In the genomic region with DNA sequence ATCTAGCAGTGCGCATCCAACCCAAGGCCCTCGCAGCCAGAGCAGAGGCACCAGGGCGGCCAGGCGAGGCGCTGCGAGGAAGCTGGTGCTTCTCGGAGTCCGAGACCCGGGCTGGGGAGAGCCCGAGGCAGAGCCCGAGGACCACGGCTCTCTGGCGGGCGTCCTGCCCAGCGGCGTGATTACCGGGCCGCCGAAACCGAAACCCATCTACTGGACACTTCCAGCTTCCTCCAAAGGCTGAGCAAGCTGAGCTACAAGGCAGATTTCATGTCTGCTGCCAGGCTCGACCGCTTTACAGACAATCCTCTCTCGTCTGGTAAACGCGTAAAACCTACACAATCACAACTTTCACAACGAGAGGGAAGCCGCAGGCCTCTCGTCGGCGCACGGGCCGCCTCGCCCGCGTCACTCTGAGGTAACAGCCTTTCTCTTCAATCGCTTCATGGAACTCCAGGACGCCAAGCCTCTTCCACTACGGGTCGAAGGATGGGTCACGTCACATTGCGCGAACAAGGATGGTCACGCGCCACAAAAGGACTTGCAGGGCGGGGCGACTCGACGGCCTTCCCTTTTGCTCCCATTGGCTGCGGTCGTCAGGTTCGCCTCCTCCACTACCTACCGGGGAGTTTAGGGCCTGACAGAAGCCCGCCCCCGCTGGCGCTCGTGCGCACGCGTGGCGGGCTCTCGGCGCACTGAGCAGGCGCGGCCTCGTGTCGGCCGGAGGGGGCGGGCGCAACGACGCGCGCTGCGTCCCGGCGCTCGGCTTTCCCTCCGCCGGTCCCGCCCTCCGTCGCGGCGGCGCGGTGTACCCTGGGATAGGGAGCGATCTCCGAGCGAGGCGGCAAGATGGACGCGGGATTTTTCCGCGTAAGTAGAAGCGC, we compare ENCODE assay signal across 8 cellular contexts. TPM values are rescaled to one million over a fixed set of nuclear protein-coding genes. Genes with fewer than 3 reads are reported as not detected.
DNase-seq lines count a peak whose midpoint lies in the region; ATAC-seq and TF ChIP-seq lines count a peak whose summit lies in the region.

A gene with protein sequence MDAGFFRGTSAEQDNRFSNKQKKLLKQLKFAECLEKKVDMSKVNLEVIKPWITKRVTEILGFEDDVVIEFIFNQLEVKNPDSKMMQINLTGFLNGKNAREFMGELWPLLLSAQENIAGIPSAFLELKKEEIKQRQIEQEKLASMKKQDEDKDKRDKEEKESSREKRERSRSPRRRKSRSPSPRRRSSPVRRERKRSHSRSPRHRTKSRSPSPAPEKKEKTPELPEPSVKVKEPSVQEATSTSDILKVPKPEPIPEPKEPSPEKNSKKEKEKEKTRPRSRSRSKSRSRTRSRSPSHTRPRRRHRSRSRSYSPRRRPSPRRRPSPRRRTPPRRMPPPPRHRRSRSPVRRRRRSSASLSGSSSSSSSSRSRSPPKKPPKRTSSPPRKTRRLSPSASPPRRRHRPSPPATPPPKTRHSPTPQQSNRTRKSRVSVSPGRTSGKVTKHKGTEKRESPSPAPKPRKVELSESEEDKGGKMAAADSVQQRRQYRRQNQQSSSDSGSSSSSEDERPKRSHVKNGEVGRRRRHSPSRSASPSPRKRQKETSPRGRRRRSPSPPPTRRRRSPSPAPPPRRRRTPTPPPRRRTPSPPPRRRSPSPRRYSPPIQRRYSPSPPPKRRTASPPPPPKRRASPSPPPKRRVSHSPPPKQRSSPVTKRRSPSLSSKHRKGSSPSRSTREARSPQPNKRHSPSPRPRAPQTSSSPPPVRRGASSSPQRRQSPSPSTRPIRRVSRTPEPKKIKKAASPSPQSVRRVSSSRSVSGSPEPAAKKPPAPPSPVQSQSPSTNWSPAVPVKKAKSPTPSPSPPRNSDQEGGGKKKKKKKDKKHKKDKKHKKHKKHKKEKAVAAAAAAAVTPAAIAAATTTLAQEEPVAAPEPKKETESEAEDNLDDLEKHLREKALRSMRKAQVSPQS (plus strand): TSS at position 822 of the 881 bp plus-strand sequence. CDS start 25 bp downstream, at position 847.

- H3K4me1 ChIP-seq in breast epithelium: peaks cover 0 to 22% of the 10 kb centered on the region in 2 donors
- H3K4me1 ChIP-seq in skeletal muscle tissue (ENCODE audit: control insufficient read depth in 3 of 3, insufficient read depth in 3 of 3, low read length in 3 of 3): peaks cover 21 to 27% (median 27%) of the 10 kb centered on the region in 3 donors

- H3K9ac ChIP-seq in skeletal muscle tissue (ENCODE audit: low read depth in 1 of 3, low read length in 3 of 3): peak within 1 kb of the TSS; percentile 99 to 100 (median 100)

- peak; percentile 100 for TF ChIP-seq POLR2A in breast epithelium (IDR thresholded peaks at IDR 0.05)

- intact Hi-C loops in breast epithelium (cut with DNase I; ENCODE audit: low total_unique reads): no loop called here

- H3K4me3 ChIP-seq in breast epithelium (peak within 1 kb of the TSS; percentile 93 to 99 (median 96)), iPS-18c (ENCODE audit: insufficient read depth, low read depth, low read length) (peak within 1 kb of the TSS; percentile 95), skeletal muscle tissue (ENCODE audit: low read length in 3 of 3) (peak within 1 kb of the TSS; percentile 93 to 100 (median 99))

- in situ Hi-C loops in ACHN (cut with HindIII; ENCODE audit: low pct_ligation_motif_present, low pct_unique_long_range_greater_than_20kb, low sequenced_read_pairs): no loop called here

- peak; percentile 99 for DNase-seq in ACHN
- peak; percentile 97 for DNase-seq in NCI-H2196 treated with DMSO at 0.1 percent for 48 hours (lab: John Stamatoyannopoulos, UW; ENCODE audit: unreplicated experiment)
- DNase-seq in breast epithelium (ENCODE audit: low spot score in 2 of 2): peak; percentile 99 to 100

- no peaks in the 10 kb centered on the region for H3K27me3 ChIP-seq in breast epithelium
- H3K27me3 ChIP-seq in skeletal muscle tissue (ENCODE audit: control insufficient read depth in 3 of 3, insufficient read depth in 3 of 3, low read length in 3 of 3): no peaks in the 10 kb centered on the region

- H3K27ac ChIP-seq in VCaP: peak within 1 kb of the TSS; percentile 97
- peak within 1 kb of the TSS; percentile 100 for H3K27ac ChIP-seq in breast epithelium
- peak within 1 kb of the TSS; percentile 100 for H3K27ac ChIP-seq in skeletal muscle tissue (ENCODE audit: low read depth, low read length)

- ATAC-seq in GM18868 (IDR thresholded peaks at IDR 0.05; ENCODE audit: unreplicated experiment) (peak; percentile 85), HG03108 (IDR thresholded peaks at IDR 0.05; ENCODE audit: unreplicated experiment) (peak; percentile 87)

- H3K36me3 ChIP-seq in breast epithelium (peaks cover 12% of the 10 kb centered on the region), skeletal muscle tissue (ENCODE audit: control insufficient read depth in 3 of 3, insufficient read depth in 3 of 3, low read length in 3 of 3) (peaks cover 11 to 15% (median 14%) of the 10 kb centered on the region in 3 donors)

- H3K9me3 ChIP-seq in breast epithelium (no peaks in the 10 kb centered on the region), iPS-18c (ENCODE audit: control insufficient read depth, insufficient read depth, low read length) (no peaks in the 10 kb centered on the region), skeletal muscle tissue (ENCODE audit: control insufficient read depth in 3 of 3, low read length in 3 of 3) (no peaks in the 10 kb centered on the region)

- TF ChIP-seq CTCF in VCaP (conservative IDR thresholded peaks at IDR 0.05) (no peak; the same call in 1 of the 2 replicates), breast epithelium (IDR thresholded peaks at IDR 0.05) (peak; percentile 7 to 25 (median 20))

RNA-seq across cellular contexts. Expression of the gene that starts here (rescaled TPM):
- 100 to 1,000 TPM in 2 of 3 donors, 10 to 100 TPM in 1; 96.3 to 134 (median 118) TPM for total RNA-seq in breast epithelium
- total RNA-seq in skeletal muscle tissue: 29.2 TPM

Comparison
In these comparisons a context has a peak if more than half of its experiments do, and no peak if none do; other contexts are left out.
1. Peak in every context shown above with its lines: DNase-seq, ATAC-seq, H3K4me3 ChIP-seq and H3K27ac ChIP-seq.